In genomic region chr17:55527520-55528118, GRCh38 we compare ENCODE assay signal across 1 cellular context.
TF ChIP-seq lines count a peak whose summit lies in the region.

No MANE protein-coding gene starts in this region.

TF ChIP-seq in HCT116, 20 proteins besides CTCF, POLR2A, EP300 and RAD21 (continued from another document):
- TF ChIP-seq ZBTB33 (IDR thresholded peaks at IDR 0.05; ENCODE audit: extremely low read depth, insufficient replicate concordance, low read length) = no peak
